Comparison of ENCODE assay signal across 1 cellular context in genomic region chr16:2777231-2777902, GRCh38.
TF ChIP-seq lines count a peak whose summit lies in the region.

ELOB (minus strand) TSS chr16:2777280; CDS start chr16:2777239, 41 bp downstream.

TF ChIP-seq in HEK293, 187 proteins besides CTCF, POLR2A, EP300 and RAD21 (continued from another document):
- TF ChIP-seq BCL6B (tag by site-specific recombination; IDR thresholded peaks at IDR 0.05) = no peak
- peak; percentile 49 for TF ChIP-seq ZBTB48 (tag by site-specific recombination; IDR thresholded peaks at IDR 0.05)
- TF ChIP-seq ZNF501 (tag by site-specific recombination; IDR thresholded peaks at IDR 0.05) = peak; percentile 34; the same call in 1 of the 2 replicates
- no peak for TF ChIP-seq GLI2 (tag by site-specific recombination; IDR thresholded peaks at IDR 0.05; ENCODE audit: borderline replicate concordance, low read depth)
- TF ChIP-seq ZBTB49 (tag by site-specific recombination; IDR thresholded peaks at IDR 0.05; ENCODE audit: low read depth) = no peak
- TF ChIP-seq ZNF76 (tag by site-specific recombination; IDR thresholded peaks at IDR 0.05; ENCODE audit: borderline replicate concordance, low read depth) = peak; percentile 87
- TF ChIP-seq ZSCAN5A (tag by site-specific recombination; IDR thresholded peaks at IDR 0.05) = peak; percentile 69; the same call in 1 of the 2 replicates
- no peak for TF ChIP-seq BCL11A (tag by site-specific recombination; IDR thresholded peaks at IDR 0.05; ENCODE audit: low read depth)
- TF ChIP-seq SALL2 (tag by site-specific recombination; IDR thresholded peaks at IDR 0.05; ENCODE audit: borderline replicate concordance) = no peak
- TF ChIP-seq MEIS1 (CRISPR knock-in tag; IDR thresholded peaks at IDR 0.05; ENCODE audit: borderline replicate concordance) = no peak
- no peak for TF ChIP-seq ELK4 (IDR thresholded peaks at IDR 0.05; ENCODE audit: borderline replicate concordance, low read depth, low read length)
- TF ChIP-seq ZBTB1 (tag by site-specific recombination; IDR thresholded peaks at IDR 0.05) = no peak
- no peak for TF ChIP-seq BCL11B (tag by site-specific recombination; IDR thresholded peaks at IDR 0.05; ENCODE audit: low read depth)
- TF ChIP-seq ZNF513 (tag by site-specific recombination; IDR thresholded peaks at IDR 0.05) = no peak
- TF ChIP-seq KLF7 (tag by site-specific recombination; IDR thresholded peaks at IDR 0.05; ENCODE audit: borderline replicate concordance) = peak; percentile 78; the same call in 1 of the 2 replicates
- no peak for TF ChIP-seq ZNF558 (tag by site-specific recombination; IDR thresholded peaks at IDR 0.05)
- TF ChIP-seq ZNF292 (tag by site-specific recombination; IDR thresholded peaks at IDR 0.05; ENCODE audit: borderline replicate concordance, low read depth) = no peak
- TF ChIP-seq KLF17 (tag by site-specific recombination; IDR thresholded peaks at IDR 0.05) = peak; percentile 59
- TF ChIP-seq PBX3 (CRISPR knock-in tag; IDR thresholded peaks at IDR 0.05) = 0 out of 2 replicates have a peak, but pooled peaks have one; percentile 42
- no peak for TF ChIP-seq ZNF221 (tag by site-specific recombination; IDR thresholded peaks at IDR 0.05; ENCODE audit: borderline replicate concordance)
- no peak for TF ChIP-seq FEZF1 (tag by site-specific recombination; IDR thresholded peaks at IDR 0.05)
- TF ChIP-seq ZNF639 (tag by site-specific recombination; IDR thresholded peaks at IDR 0.05) = no peak; the same call in 1 of the 2 replicates
- TF ChIP-seq ZNF148 (tag by site-specific recombination; IDR thresholded peaks at IDR 0.05; ENCODE audit: borderline replicate concordance) = 0 out of 2 replicates have a peak, but pooled peaks have one; percentile 28
- no peak for TF ChIP-seq ZNF23 (tag by site-specific recombination; IDR thresholded peaks at IDR 0.05; ENCODE audit: borderline replicate concordance)
- no peak for TF ChIP-seq ZNF202 (tag by site-specific recombination; IDR thresholded peaks at IDR 0.05; ENCODE audit: borderline replicate concordance)
- no peak for TF ChIP-seq ZBTB6 (tag by site-specific recombination; IDR thresholded peaks at IDR 0.05)
- no peak for TF ChIP-seq ZNF560 (tag by site-specific recombination; IDR thresholded peaks at IDR 0.05; ENCODE audit: borderline replicate concordance)
